17 cellular contexts compared by ENCODE assay signal in the genomic region with DNA sequence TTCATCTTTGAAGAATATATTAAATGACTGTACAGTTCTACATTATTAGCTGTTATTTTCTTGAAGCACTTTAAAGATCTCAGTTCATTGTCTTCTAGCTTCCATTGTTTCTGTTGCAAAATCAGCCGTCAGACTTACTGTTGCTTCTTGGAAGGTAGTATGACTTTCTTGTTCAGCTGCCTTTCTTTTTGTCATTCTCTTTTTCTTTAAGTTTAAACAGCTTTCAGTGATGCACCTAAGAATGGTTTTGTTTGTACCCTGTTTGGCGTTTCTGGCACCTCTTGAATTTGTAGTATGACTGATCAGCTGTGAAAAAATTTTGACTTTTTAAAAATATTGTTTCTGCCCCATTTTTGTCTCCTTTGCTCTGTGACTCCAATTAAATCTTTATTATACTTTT. TPM values are rescaled to one million over a fixed set of nuclear protein-coding genes. Genes with fewer than 3 reads are reported as not detected.
A peak's percentile ranks its signal among the peaks of the same experiment; 100 is the strongest.
DNase-seq lines count a peak whose midpoint lies in the region; ATAC-seq and TF ChIP-seq lines count a peak whose summit lies in the region.
"Had no signal": no experiment of that assay in that cellular context is flagged by ENCODE, and none has a peak within 500 bp of the region (broad histone marks: within the 10 kb centered on the region; RNA-seq: fewer than 3 reads in every experiment).

No MANE protein-coding gene starts in this region.

- no peak overlapping the region for H2BK5ac ChIP-seq in neuronal stem cell (ENCODE audit: low read length)

- no peak overlapping the region for H3K4me2 ChIP-seq in neuronal stem cell (ENCODE audit: insufficient read depth, low read length, poor library complexity, severe bottlenecking)

- no peak overlapping the region for H2AK5ac ChIP-seq in neuronal stem cell (ENCODE audit: low read depth, low read length)

- WGBS in neuronal stem cell (ENCODE audit: extremely low coverage in 2 of 2, insufficient read length in 2 of 2, insufficient replicate concordance in 1 of 2), 2 donors = no CpG with 5 or more reads among the region's 2 CpGs

- no peak for TF ChIP-seq EP300 in Ishikawa (IDR thresholded peaks at IDR 0.05; ENCODE audit: borderline replicate concordance)

- H3K27ac Mint-ChIP-seq in WTC11 = no peak overlapping the region
- H3K27ac Mint-ChIP-seq in effector memory CD8-positive, alpha-beta T cell = no peak overlapping the region
- H3K27ac Mint-ChIP-seq: activated naive CD8-positive, alpha-beta T cell treated with anti-CD3 and anti-CD28 coated beads, Interleukin-2, amount 10 ng/mL, durations not matched to agents 7 days and 5 days had no signal

- H3K36me3 ChIP-seq in neuronal stem cell (replicated peaks in 1 of 2; ENCODE audit: control insufficient read depth in 2 of 2, insufficient read depth in 2 of 2, low read length in 2 of 2) = peaks cover 0 to 19% of the 10 kb centered on the region in 2 donors
- H3K36me3 ChIP-seq: gastroesophageal sphincter, thyroid gland had no signal

- H3K4me1 ChIP-seq in neuronal stem cell (ENCODE audit: control insufficient read depth in 2 of 2, insufficient read depth in 1 of 2, low read depth in 1 of 2, low read length in 2 of 2) = no peaks in the 10 kb centered on the region

- peaks cover 4 to 54% of the 10 kb centered on the region in 2 donors for H3K9me3 ChIP-seq in neuronal stem cell (replicated peaks in 1 of 2; ENCODE audit: control insufficient read depth in 2 of 2, insufficient read depth in 1 of 2, low read depth in 1 of 2, low read length in 2 of 2)
- H3K9me3 ChIP-seq: thyroid gland had no signal

- H2BK120ac ChIP-seq in neuronal stem cell (ENCODE audit: low read depth, low read length) = no peak overlapping the region

- POLR2A ChIA-PET in WTC11 (lab: Charles Lee) = interaction anchor here (0.9 kb wide), 1 partner anchor 12 kb away, joined by 3 read pairs; no protein-coding TSS in a partner anchor

- peaks cover 31% of the 10 kb centered on the region for H3K36me3 Mint-ChIP-seq in WTC11
- H3K36me3 Mint-ChIP-seq in effector memory CD8-positive, alpha-beta T cell (ENCODE audit: insufficient read depth) = peaks cover 12% of the 10 kb centered on the region

- no peak overlapping the region for H3K27ac ChIP-seq in neuronal stem cell (replicated peaks; ENCODE audit: low read length)
- H3K27ac ChIP-seq: gastroesophageal sphincter, thyroid gland had no signal

- TF ChIP-seq CTCF in WTC11 (IDR thresholded peaks at IDR 0.05) (no peak), fibroblast of villous mesenchyme (IDR thresholded peaks at IDR 0.05; ENCODE audit: insufficient read depth, low read depth, low read length) (no peak)

- in situ Hi-C loops in KBM-7 (cut with MboI; ENCODE audit: low pct_unique_long_range_greater_than_20kb, low sequenced_read_pairs) = no loop called here

- H2BK15ac ChIP-seq in neuronal stem cell (ENCODE audit: low read length) = no peak overlapping the region

- H3K18ac ChIP-seq in neuronal stem cell (ENCODE audit: low read length) = no peak overlapping the region

- no peak overlapping the region for H3K23ac ChIP-seq in neuronal stem cell (ENCODE audit: low read depth, low read length, poor library complexity)

- peaks cover 4% of the 10 kb centered on the region for H3K79me1 ChIP-seq in neuronal stem cell (ENCODE audit: low read depth, low read length)

- H3K4me3 Mint-ChIP-seq in WTC11 = no peak overlapping the region
- no peak overlapping the region for H3K4me3 Mint-ChIP-seq in effector memory CD8-positive, alpha-beta T cell
- H3K4me3 Mint-ChIP-seq: activated naive CD8-positive, alpha-beta T cell treated with anti-CD3 and anti-CD28 coated beads, Interleukin-2, amount 10 ng/mL, durations not matched to agents 7 days and 5 days had no signal

- H3K4me1 Mint-ChIP-seq in WTC11 = peaks cover 24% of the 10 kb centered on the region
- peaks cover 19 to 58% of the 10 kb centered on the region in 2 donors for H3K4me1 Mint-ChIP-seq in effector memory CD8-positive, alpha-beta T cell (ENCODE audit: low read depth in 2 of 2)

- H3K14ac ChIP-seq in neuronal stem cell (ENCODE audit: low read length) = no peak overlapping the region

- H3K4me3 ChIP-seq in fibroblast of villous mesenchyme (ENCODE audit: low read depth, low read length) (no peak overlapping the region), neuronal stem cell (ENCODE audit: low read length in 2 of 2) (no peak overlapping the region)
- H3K4me3 ChIP-seq: gastroesophageal sphincter, thyroid gland had no signal

- DNase-seq in DMS79 treated with DMSO at 0.1 percent for 48 hours (lab: John Stamatoyannopoulos, UW) (peak; percentile 6), DMS79 (lab: John Stamatoyannopoulos, UW) (no peak), WTC11 (ENCODE audit: low spot score) (no peak), fibroblast of villous mesenchyme (ENCODE audit: low read depth) (peak; percentile 32), KBM-7 (no peak), neuronal stem cell (ENCODE audit: low spot score) (no peak)
- no peak for DNase-seq in effector memory CD8-positive, alpha-beta T cell
- DNase-seq: activated naive CD8-positive, alpha-beta T cell treated with anti-CD3 and anti-CD28 coated beads, Interleukin-2, amount 10 ng/mL, durations not matched to agents 7 days and 5 days; NCI-H1436; NCI-H526 treated with DMSO at 0.1 percent for 48 hours; SIG-M5; stimulated activated CD4-positive, alpha-beta T cell treated with anti-CD3 and anti-CD28 coated beads, Interleukin-1b, Interleukin-23, amount 100 ng/mL, for 48 hours; stimulated activated CD8-positive, alpha-beta memory T cell treated with anti-CD3 and anti-CD28 coated beads, Interleukin-4, amount 100 ng/mL, for 48 hours; thyroid gland had no signal

- H4K91ac ChIP-seq in neuronal stem cell (ENCODE audit: low read depth, low read length, poor library complexity) = no peak overlapping the region

- CTCF ChIA-PET in WTC11 (lab: Charles Lee) = interaction anchor here (0.8 kb wide), 1 partner anchor 10 kb away, joined by 3 read pairs; no protein-coding TSS in a partner anchor

- H3K9me3 Mint-ChIP-seq in WTC11 = peaks cover 28% of the 10 kb centered on the region
- H3K9me3 Mint-ChIP-seq in effector memory CD8-positive, alpha-beta T cell = peaks cover 2 to 10% of the 10 kb centered on the region in 2 donors

- H2AFZ ChIP-seq in neuronal stem cell (ENCODE audit: low read length) = no peak overlapping the region

- TF ChIP-seq RAD21 in Ishikawa (IDR thresholded peaks at IDR 0.05; ENCODE audit: low read depth) = no peak

- H4K8ac ChIP-seq in neuronal stem cell (ENCODE audit: low read depth, low read length) = no peak overlapping the region

- H3K27me3 Mint-ChIP-seq in WTC11 (ENCODE audit: low read depth) = no peaks in the 10 kb centered on the region
- H3K27me3 Mint-ChIP-seq in effector memory CD8-positive, alpha-beta T cell = no peaks in the 10 kb centered on the region
- H3K27me3 Mint-ChIP-seq: activated naive CD8-positive, alpha-beta T cell treated with anti-CD3 and anti-CD28 coated beads, Interleukin-2, amount 10 ng/mL, durations not matched to agents 7 days and 5 days; naive thymus-derived CD8-positive, alpha-beta T cell had no signal

- no peak for ATAC-seq in WTC11
- no peak for ATAC-seq in effector memory CD8-positive, alpha-beta T cell (replicated peaks)
- ATAC-seq: gastroesophageal sphincter; naive thymus-derived CD8-positive, alpha-beta T cell had no signal

- no peak overlapping the region for H3K4ac ChIP-seq in neuronal stem cell (ENCODE audit: low read length)

- H3K9ac ChIP-seq in neuronal stem cell (ENCODE audit: low read depth, low read length, poor library complexity) = no peak overlapping the region

- H3K27me3 ChIP-seq in neuronal stem cell (ENCODE audit: control insufficient read depth in 3 of 3, insufficient read depth in 3 of 3, low read depth in 1 of 3, low read length in 3 of 3) = no peaks in the 10 kb centered on the region
- H3K27me3 ChIP-seq: gastroesophageal sphincter, thyroid gland had no signal

- H2BK12ac ChIP-seq in neuronal stem cell (ENCODE audit: low read length) = no peak overlapping the region

TF ChIP-seq in Ishikawa, 13 proteins besides CTCF, POLR2A, EP300 and RAD21 (continues in another document):
- no peak for TF ChIP-seq YY1 (IDR thresholded peaks at IDR 0.05; ENCODE audit: low read depth)

TF ChIP-seq in WTC11, 78 proteins besides CTCF, POLR2A, EP300 and RAD21:
- TF ChIP-seq NR1H2 (CRISPR knock-in tag; IDR thresholded peaks at IDR 0.05) (no peak), ZNF317 (CRISPR knock-in tag; IDR thresholded peaks at IDR 0.05; ENCODE audit: borderline replicate concordance, low read depth) (peak; percentile 100)
TF ChIP-seq in WTC11: peak in this region for 1.

RNA-seq across cellular contexts. Expression of gene MKLN1, which starts 9.3 kb away (rescaled TPM):
- 37.6 to 40.9 TPM (median 40.5 TPM) in 3 replicates for total RNA-seq in WTC11 (2021)
- 44.1 and 72.5 TPM in 2 replicates for total RNA-seq in fibroblast of villous mesenchyme
- polyA plus RNA-seq in neuronal stem cell (2013, experiment 1 of 2) = 14.0 TPM
- 14.8 TPM for polyA plus RNA-seq in neuronal stem cell (2013, experiment 2 of 2)

Comparison
In these comparisons a context has a peak if more than half of its experiments do, and no peak if none do; other contexts are left out.
1. DNase-seq: peak in DMS79 treated with DMSO at 0.1 percent for 48 hours (single experiment) and fibroblast of villous mesenchyme (single experiment); none in DMS79 (single experiment), WTC11 (single experiment), KBM-7 (single experiment), neuronal stem cell (single experiment) and effector memory CD8-positive, alpha-beta T cell (0 of 3).